8 cellular contexts compared by ENCODE assay signal in the genomic region with DNA sequence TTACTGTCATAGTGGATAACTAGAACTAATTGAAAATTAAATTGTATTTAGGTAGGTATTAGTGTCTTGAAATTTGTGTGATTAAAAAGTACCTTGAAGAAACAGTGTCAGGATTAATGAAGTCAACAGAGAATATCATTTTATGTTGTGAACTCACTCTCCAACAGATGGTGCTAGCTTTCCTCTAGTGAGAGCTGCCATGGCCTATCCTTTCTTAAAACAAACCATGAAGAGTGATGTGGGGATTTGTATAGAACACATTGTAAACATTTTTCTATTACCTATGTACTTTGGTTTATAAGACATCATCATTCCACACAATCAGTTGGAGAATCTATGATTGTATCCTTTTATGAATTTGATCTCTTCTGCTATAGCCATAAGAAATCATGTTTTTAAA. TPM values are rescaled to one million over a fixed set of nuclear protein-coding genes. Genes with fewer than 3 reads are reported as not detected.
DNase-seq lines count a peak whose midpoint lies in the region; ATAC-seq, FAIRE-seq and TF ChIP-seq lines count a peak whose summit lies in the region.

No MANE protein-coding gene starts in this region.

- no peak for DNase-seq in Right ventricle myocardium superior
- DNase-seq in cardiac septum (ENCODE audit: low spot score), result no peak
- peak; percentile 29 for DNase-seq in RCC 7860 (ENCODE audit: low spot score)
- no peak for DNase-seq in epithelial cell of proximal tubule (ENCODE audit: low read depth)
- DNase-seq in pancreas, result no peak
- no peak for DNase-seq in activated effector memory CD4-positive, alpha-beta T cell treated with Interleukin-2 at 50 U/mL for 16 hours

- no peaks in the 10 kb centered on the region for H3K4me1 ChIP-seq in pancreas

- intact Hi-C loops in Right ventricle myocardium superior (cut with DNase I), result loop anchor here (2.0 kb wide), 1 partner anchor 120 kb away; no protein-coding TSS in a partner anchor
- intact Hi-C loops in cardiac septum (cut with DNase I), result loop anchor here (2.0 kb wide), 1 partner anchor 120 kb away; no protein-coding TSS in a partner anchor
- intact Hi-C loops in pancreas (cut with DNase I), result no loop called here

- H3K4me3 ChIP-seq in epithelial cell of proximal tubule (ENCODE audit: low read depth, low read length) (no peak overlapping the region), pancreas (no peak overlapping the region)

- FAIRE-seq in RCC 7860 (lab: Jason Lieb, UNC) (peak; percentile 69), pancreas (lab: Jason Lieb, UNC) (peak; percentile 95)

- peak; percentile 66 for ATAC-seq in Right ventricle myocardium superior (ENCODE audit: poor library complexity)
- peak; percentile 73 for ATAC-seq in HG03378 (IDR thresholded peaks at IDR 0.05; ENCODE audit: unreplicated experiment)
- ATAC-seq in pancreas, result peak in 3 of 4 donors; percentile 70 to 80 (median 73)
- ATAC-seq in HG03139 (IDR thresholded peaks at IDR 0.05; ENCODE audit: unreplicated experiment), result no peak

- no peaks in the 10 kb centered on the region for H3K36me3 ChIP-seq in pancreas

- H3K9me3 ChIP-seq in pancreas, result no peaks in the 10 kb centered on the region

- H3K27me3 ChIP-seq in pancreas, result no peaks in the 10 kb centered on the region

- H3K27ac ChIP-seq in pancreas, result no peak overlapping the region

- peak; percentile 76 for TF ChIP-seq CTCF in epithelial cell of proximal tubule (conservative IDR thresholded peaks at IDR 0.05; ENCODE audit: low read depth, low read length)
- peak in 3 of 4 donors; percentile 14 to 36 (median 16) for TF ChIP-seq CTCF in pancreas (IDR thresholded peaks at IDR 0.05)

RNA-seq across cellular contexts. Expression of gene SRSF12, which starts 4.8 kb away (rescaled TPM):
- total RNA-seq in Right ventricle myocardium superior (not detected), cardiac septum (0.40 TPM), epithelial cell of proximal tubule (5.4 and 6.2 TPM in 2 replicates), pancreas (1 to 10 TPM in 2 of 6 donors, under 1 TPM in 4; 0.37 to 1.6 (median 0.55) TPM)
- polyA plus RNA-seq in pancreas, result 1 to 10 TPM; 1.0 to 1.4 TPM

RNA-seq across cellular contexts. Expression of gene PM20D2, which starts 23.2 kb away (rescaled TPM):
- total RNA-seq in Right ventricle myocardium superior (11.1 TPM), cardiac septum (13.0 TPM), epithelial cell of proximal tubule (44.8 and 46.5 TPM in 2 replicates), pancreas (10 to 100 TPM in 1 of 6 donors, 1 to 10 TPM in 5; 4.3 to 11.0 (median 5.3) TPM)
- polyA plus RNA-seq in pancreas, result 1 to 10 TPM; 3.6 to 8.1 TPM

RNA-seq across cellular contexts. Expression of gene PNRC1, which starts 42.1 kb away (rescaled TPM):
- total RNA-seq in Right ventricle myocardium superior (121 TPM), cardiac septum (211 TPM), epithelial cell of proximal tubule (12.7 and 62.6 TPM in 2 replicates), pancreas (100 to 1,000 TPM; 105 to 170 (median 121) TPM)
- 10 to 100 TPM; 30.2 to 49.8 TPM for polyA plus RNA-seq in pancreas

Comparison
In these comparisons a context has a peak if more than half of its experiments do, and no peak if none do; other contexts are left out.
1. intact Hi-C loops: an anchor here in Right ventricle myocardium superior (2.0 kb wide) and cardiac septum (2.0 kb wide); none called in pancreas.